ENCODE assay signal across 20 cellular contexts in genomic region chr7:71439316-71439715, GRCh38.
DNase-seq lines count a peak whose midpoint lies in the region; ATAC-seq and TF ChIP-seq lines count a peak whose summit lies in the region.
"Had no signal": no experiment of that assay in that cellular context is flagged by ENCODE, and none has a peak within 500 bp of the region (broad histone marks: within the 10 kb centered on the region; RNA-seq: fewer than 3 reads in every experiment).

No MANE protein-coding gene starts in this region.

- peak overlapping the region; percentile 49 for H3K9ac ChIP-seq in neural cell (ENCODE audit: low read length)
- H3K9ac ChIP-seq: BLaER1 treated with 17β-estradiol and CSF1 and Interleukin-3, amounts not matched to agents 10 nM and 100 nM had no signal

- CTCF ChIA-PET in WTC11 (lab: Charles Lee), result no interaction called here
- CTCF ChIA-PET in HEK293T (lab: Yijun Ruan, JAX), result no interaction called here

- no peaks in the 10 kb centered on the region for H3K27me3 ChIP-seq in neural cell (ENCODE audit: insufficient read depth, low read depth, low read length)
- no peaks in the 10 kb centered on the region for H3K27me3 ChIP-seq in right atrium auricular region
- H3K27me3 ChIP-seq: BLaER1 treated with 17β-estradiol and CSF1 and Interleukin-3, amounts not matched to agents 10 nM and 100 nM had no signal

- H3K27ac ChIP-seq in caudate nucleus (ENCODE audit: low read depth, low read length) (peak overlapping the region; percentile 26), neural cell (ENCODE audit: low read length) (peak overlapping the region; percentile 84), right atrium auricular region (no peak overlapping the region)
- H3K27ac ChIP-seq: 22Rv1; A549; BLaER1 treated with 17β-estradiol and CSF1 and Interleukin-3, amounts not matched to agents 10 nM and 100 nM; C4-2B had no signal

- H3K4me3 Mint-ChIP-seq in WTC11, result no peak overlapping the region
- H3K4me3 Mint-ChIP-seq: B cell; CD4-positive, alpha-beta T cell; CD8-positive, alpha-beta T cell had no signal

- TF ChIP-seq RAD21 in neural cell (conservative IDR thresholded peaks at IDR 0.05), result peak; percentile 53

- H3K4me3 ChIP-seq in neural cell (ENCODE audit: low read length) (peak overlapping the region; percentile 43), right atrium auricular region (no peak overlapping the region), mucosa of descending colon (no peak overlapping the region)
- H3K4me3 ChIP-seq: A549; BLaER1 treated with 17β-estradiol and CSF1 and Interleukin-3, amounts not matched to agents 10 nM and 100 nM had no signal

- no peaks in the 10 kb centered on the region for H3K9me3 ChIP-seq in neural cell (ENCODE audit: low read length)
- peaks cover 0 to 5% of the 10 kb centered on the region in 2 donors for H3K9me3 ChIP-seq in right atrium auricular region
- peaks cover 66% of the 10 kb centered on the region for H3K9me3 ChIP-seq in mucosa of descending colon
- H3K9me3 ChIP-seq: A549 had no signal

- TF ChIP-seq CTCF in neural cell (IDR thresholded peaks at IDR 0.05; ENCODE audit: poor library complexity, severe bottlenecking) (peak; percentile 18), WTC11 (IDR thresholded peaks at IDR 0.05) (no peak), right atrium auricular region (IDR thresholded peaks at IDR 0.05) (no peak), mucosa of descending colon (IDR thresholded peaks at IDR 0.05) (no peak)

- H2AFZ ChIP-seq in neural cell (ENCODE audit: low read depth, low read length), result no peak overlapping the region

- H3K9me2 ChIP-seq in neural cell (ENCODE audit: insufficient read depth, low read length), result no peaks in the 10 kb centered on the region

- intact Hi-C loops in head of caudate nucleus (cut with DNase I) (no loop called here), mucosa of descending colon (cut with DNase I, micrococcal nuclease) (no loop called here)

- H3K4me1 ChIP-seq in right atrium auricular region, result no peaks in the 10 kb centered on the region
- no peaks in the 10 kb centered on the region for H3K4me1 ChIP-seq in mucosa of descending colon (ENCODE audit: low read depth)
- H3K4me1 ChIP-seq: A549, Caco-2 had no signal

- no peaks in the 10 kb centered on the region for H3K36me3 ChIP-seq in neural cell (ENCODE audit: insufficient read depth, low read length)
- no peaks in the 10 kb centered on the region for H3K36me3 ChIP-seq in right atrium auricular region
- no peaks in the 10 kb centered on the region for H3K36me3 ChIP-seq in mucosa of descending colon (ENCODE audit: low read depth)
- H3K36me3 ChIP-seq: BLaER1 treated with 17β-estradiol and CSF1 and Interleukin-3, amounts not matched to agents 10 nM and 100 nM had no signal

- no peaks in the 10 kb centered on the region for H3K79me2 ChIP-seq in neural cell (replicated peaks; ENCODE audit: insufficient read depth, low read length)

- H3K9me3 Mint-ChIP-seq in WTC11, result peaks cover 43% of the 10 kb centered on the region

- H3K4me2 ChIP-seq in neural cell (ENCODE audit: low read length), result peak overlapping the region; percentile 69
- H3K4me2 ChIP-seq: A549; BLaER1 treated with 17β-estradiol and CSF1 and Interleukin-3, amounts not matched to agents 10 nM and 100 nM had no signal

- peaks cover 61% of the 10 kb centered on the region for H3K36me3 Mint-ChIP-seq in WTC11
- H3K36me3 Mint-ChIP-seq: CD8-positive, alpha-beta T cell had no signal

- TF ChIP-seq EP300 in neural cell (conservative IDR thresholded peaks at IDR 0.05; ENCODE audit: poor library complexity, severe bottlenecking), result peak; percentile 93

- DNase-seq in caudate nucleus (lab: John Stamatoyannopoulos, UW) (peak in 30 of 61 donors; percentile 2 to 72 (median 14)), head of caudate nucleus (peak in 35 of 42 donors; percentile 4 to 78 (median 40)), putamen (ENCODE audit: low spot score) (peak; percentile 43), WTC11 (ENCODE audit: low spot score) (no peak), right atrium auricular region (ENCODE audit: low spot score) (no peak), HEK293T (ENCODE audit: extremely low spot score) (no peak), mucosa of descending colon (no peak)
- DNase-seq: AML-193; Caco-2; Calu3; CD4-positive, alpha-beta T cell; CD8-positive, alpha-beta T cell; DMS79 treated with DMSO at 0.1 percent for 48 hours; GF-D8 had no signal

- H4K20me1 ChIP-seq in neural cell (ENCODE audit: insufficient read depth), result no peaks in the 10 kb centered on the region
- H4K20me1 ChIP-seq: BLaER1 treated with 17β-estradiol and CSF1 and Interleukin-3, amounts not matched to agents 10 nM and 100 nM had no signal

- peaks cover 30% of the 10 kb centered on the region for H3K4me1 Mint-ChIP-seq in WTC11
- H3K4me1 Mint-ChIP-seq: B cell had no signal

- H3K27ac Mint-ChIP-seq in WTC11, result no peak overlapping the region
- H3K27ac Mint-ChIP-seq: B cell; CD4-positive, alpha-beta T cell; CD8-positive, alpha-beta T cell had no signal

- no peak for ATAC-seq in WTC11
- no peak for ATAC-seq in mucosa of descending colon
- ATAC-seq: A549; CD8-positive, alpha-beta T cell had no signal

- POLR2A ChIA-PET in WTC11 (lab: Charles Lee) (interaction anchor here (0.7 kb wide), 1 partner anchor 341 kb away, joined by 4 read pairs; no protein-coding TSS in a partner anchor), HEK293T (lab: Yijun Ruan, JAX) (no interaction called here)

- peaks cover 2% of the 10 kb centered on the region; the same call in 1 of the 2 replicates for H3K27me3 Mint-ChIP-seq in WTC11 (ENCODE audit: low read depth)
- H3K27me3 Mint-ChIP-seq: B cell; CD4-positive, alpha-beta T cell had no signal

- H3F3A ChIP-seq in neural cell (ENCODE audit: insufficient read depth, low read length, poor library complexity, severe bottlenecking), result no peaks in the 10 kb centered on the region

TF ChIP-seq in WTC11, 78 proteins besides CTCF, POLR2A, EP300 and RAD21 (continues in another document):
- TF ChIP-seq CREB1 (CRISPR knock-in tag; IDR thresholded peaks at IDR 0.05), result no peak
- TF ChIP-seq E2F1 (CRISPR knock-in tag; IDR thresholded peaks at IDR 0.05), result no peak
- no peak for TF ChIP-seq ZNF219 (CRISPR knock-in tag; IDR thresholded peaks at IDR 0.05; ENCODE audit: borderline replicate concordance)
- no peak for TF ChIP-seq ELF4 (CRISPR knock-in tag; IDR thresholded peaks at IDR 0.05; ENCODE audit: low read depth)
- TF ChIP-seq ZNF121 (CRISPR knock-in tag; IDR thresholded peaks at IDR 0.05), result no peak
- no peak for TF ChIP-seq TP53 (CRISPR knock-in tag; IDR thresholded peaks at IDR 0.05)
- no peak for TF ChIP-seq GRHL2 (CRISPR knock-in tag; IDR thresholded peaks at IDR 0.05; ENCODE audit: insufficient replicate concordance, severe bottlenecking)
- TF ChIP-seq JAZF1 (CRISPR knock-in tag; IDR thresholded peaks at IDR 0.05), result no peak

TF ChIP-seq in HEK293T, 16 proteins besides CTCF, POLR2A, EP300 and RAD21:
- TF ChIP-seq BHLHE40 (IDR thresholded peaks at IDR 0.05; ENCODE audit: borderline replicate concordance) (no peak), NFRKB (IDR thresholded peaks at IDR 0.05) (no peak), ARNT (IDR thresholded peaks at IDR 0.05) (no peak), LEF1 (IDR thresholded peaks at IDR 0.05; ENCODE audit: borderline replicate concordance) (no peak)

Comparison
In these comparisons a context has a peak if more than half of its experiments do, and no peak if none do; other contexts are left out.
1. DNase-seq: peak in head of caudate nucleus (35 of 42) and putamen (single experiment); none in WTC11 (single experiment), right atrium auricular region (single experiment), HEK293T (single experiment) and mucosa of descending colon (0 of 3).
2. H3K27ac ChIP-seq: peak in caudate nucleus (single experiment) and neural cell (single experiment); none in right atrium auricular region (0 of 2).